10 cellular contexts compared by ENCODE assay signal in genomic region chr2:48249631-48250473, GRCh38.
A peak's percentile ranks its signal among the peaks of the same experiment; 100 is the strongest.
DNase-seq lines count a peak whose midpoint lies in the region; ATAC-seq, FAIRE-seq and TF ChIP-seq lines count a peak whose summit lies in the region.
"Had no signal": no experiment of that assay in that cellular context is flagged by ENCODE, and none has a peak within 500 bp of the region (broad histone marks: within the 10 kb centered on the region; RNA-seq: fewer than 3 reads in every experiment).

No MANE protein-coding gene starts in this region.

- H3K79me2 ChIP-seq in trophoblast cell (ENCODE audit: control insufficient read depth, insufficient read depth, low read length, poor library complexity): no peaks in the 10 kb centered on the region

- no peak overlapping the region for H3K4ac ChIP-seq in trophoblast cell (ENCODE audit: low read depth, low read length)

- H3K36me3 ChIP-seq in trophoblast cell (ENCODE audit: control insufficient read depth in 1 of 2, insufficient read depth in 2 of 2, low read length in 2 of 2): no peaks in the 10 kb centered on the region

- no peak overlapping the region for H3K14ac ChIP-seq in trophoblast cell (ENCODE audit: low read length)

- no peak overlapping the region for H2AFZ ChIP-seq in trophoblast cell (ENCODE audit: insufficient read depth, low read length, poor library complexity)

- ATAC-seq in GM18907 (IDR thresholded peaks at IDR 0.05; ENCODE audit: unreplicated experiment) (peak; percentile 39), HG02678 (IDR thresholded peaks at IDR 0.05; ENCODE audit: unreplicated experiment) (no peak)

- no peak overlapping the region for H4K8ac ChIP-seq in trophoblast cell (ENCODE audit: low read depth, low read length)

- H3K18ac ChIP-seq in trophoblast cell (ENCODE audit: low read length): no peak overlapping the region

- peak overlapping the region; percentile 45 for H4K91ac ChIP-seq in trophoblast cell (ENCODE audit: low read depth, low read length)

- no peaks in the 10 kb centered on the region for H3K27me3 ChIP-seq in trophoblast cell (ENCODE audit: insufficient read depth, low read length)

- H3K4me3 ChIP-seq in trophoblast cell (ENCODE audit: low read depth, low read length): no peak overlapping the region

- no peak overlapping the region for H2BK5ac ChIP-seq in trophoblast cell (ENCODE audit: low read depth, low read length, poor library complexity)

- peaks cover 4 to 6% of the 10 kb centered on the region in 2 experiments for H3K4me1 ChIP-seq in trophoblast cell (ENCODE audit: control insufficient read depth in 1 of 2, insufficient read depth in 2 of 2, low read length in 2 of 2)

- DNase-seq in NOMO-1 treated with dmso at 0.1 percent for 144 hours (lab: John Stamatoyannopoulos, UW; ENCODE audit: unreplicated experiment) (peak; percentile 37), fibroblast of gingiva (ENCODE audit: low read depth) (peak; percentile 70), trophoblast cell (no peak), NAMALWA (ENCODE audit: low spot score) (no peak), GM12892 (ENCODE audit: insufficient read length) (no peak)
- no peak for DNase-seq in stimulated activated CD4-positive, alpha-beta T cell treated with anti-CD3 and anti-CD28 coated beads, Interleukin-1b, Interleukin-23, amount 100 ng/mL, for 48 hours
- DNase-seq: activated CD4-positive, alpha-beta T cell treated with anti-CD3 and anti-CD28 coated beads, Interleukin-2, amount 50 U/mL, for 1 hour; NCI-H1417 treated with DMSO at 0.1 percent for 48 hours had no signal

- TF ChIP-seq POLR2A in GM12892 (IDR thresholded peaks at IDR 0.05; ENCODE audit: low read depth, low read length): no peak

- peak overlapping the region; percentile 4 for H2BK120ac ChIP-seq in trophoblast cell (ENCODE audit: insufficient read depth, low read length, poor library complexity)

- H3K79me1 ChIP-seq in trophoblast cell (ENCODE audit: low read length): peaks cover 9% of the 10 kb centered on the region

- no CpG with 5 or more reads among the region's 5 CpGs for WGBS in trophoblast cell (ENCODE audit: extremely low coverage, insufficient coverage, insufficient read length)

- no peak overlapping the region for H4K12ac ChIP-seq in trophoblast cell (ENCODE audit: low read depth, low read length)

- no peak overlapping the region for H2BK12ac ChIP-seq in trophoblast cell (ENCODE audit: low read length)

- H3K4me2 ChIP-seq in trophoblast cell (ENCODE audit: low read length): no peak overlapping the region

- H3K27ac ChIP-seq in trophoblast cell (ENCODE audit: low read depth, low read length): peak overlapping the region; percentile 28

- no peak overlapping the region for H3K9ac ChIP-seq in trophoblast cell (ENCODE audit: low read length)

- H3K9me3 ChIP-seq in trophoblast cell (ENCODE audit: insufficient read depth, low read depth, low read length): no peaks in the 10 kb centered on the region

- no peak overlapping the region for H2AK5ac ChIP-seq in trophoblast cell (ENCODE audit: low read length)

- no peak for FAIRE-seq in GM12892 (lab: Jason Lieb, UNC)

- H3K23ac ChIP-seq in trophoblast cell (ENCODE audit: low read length): no peak overlapping the region

Comparison
In these comparisons a context has a peak if more than half of its experiments do, and no peak if none do; other contexts are left out.
1. DNase-seq: peak in NOMO-1 treated with dmso at 0.1 percent for 144 hours (single experiment) and fibroblast of gingiva (single experiment); none in trophoblast cell (0 of 2), NAMALWA (single experiment), stimulated activated CD4-positive, alpha-beta T cell treated with anti-CD3 and anti-CD28 coated beads, Interleukin-1b, Interleukin-23, amount 100 ng/mL, for 48 hours (single experiment) and GM12892 (single experiment).